ENCODE assay signal across 14 cellular contexts in genomic region chr16:67663877-67664222, GRCh38. TPM values are rescaled to one million over a fixed set of nuclear protein-coding genes. Genes with fewer than 3 reads are reported as not detected.
DNase-seq lines count a peak whose midpoint lies in the region; ATAC-seq and TF ChIP-seq lines count a peak whose summit lies in the region.
"Had no signal": no experiment of that assay in that cellular context is flagged by ENCODE, and none has a peak within 500 bp of the region (broad histone marks: within the 10 kb centered on the region; RNA-seq: fewer than 3 reads in every experiment).

No MANE protein-coding gene starts in this region.

- H3K9me3 ChIP-seq in BLaER1 (no peaks in the 10 kb centered on the region), T-helper 17 cell (ENCODE audit: control insufficient read depth, low read length, poor library complexity, severe bottlenecking) (no peaks in the 10 kb centered on the region), adrenal gland (replicated peaks in 1 of 3) (no peaks in the 10 kb centered on the region)
- H3K9me3 ChIP-seq: A549, gastroesophageal sphincter had no signal

- 73 to 95% (median 88%) methylated on average over 1 to 6 of the region's 6 CpGs for WGBS in adrenal gland, 4 donors

- H3K36me3 Mint-ChIP-seq in T-helper 17 cell (ENCODE audit: low read depth) (no peaks in the 10 kb centered on the region), immature natural killer cell (peaks cover 0 to 3% (median 0%) of the 10 kb centered on the region in 3 donors)

- H3K4me3 Mint-ChIP-seq in T-helper 17 cell (no peak overlapping the region), immature natural killer cell (peak overlapping the region in 1 of 5 donors; percentile 68)

- no peak overlapping the region for H3K27ac ChIP-seq in BLaER1
- H3K27ac ChIP-seq in adrenal gland, result peak overlapping the region in 1 of 5 donors; percentile 5
- H3K27ac ChIP-seq: A549, cardiac muscle cell, gastroesophageal sphincter had no signal

- no peaks in the 10 kb centered on the region for H3K27me3 ChIP-seq in BLaER1
- no peaks in the 10 kb centered on the region for H3K27me3 ChIP-seq in adrenal gland
- H3K27me3 ChIP-seq: gastroesophageal sphincter had no signal

- H3K4me2 ChIP-seq in BLaER1, result no peak overlapping the region
- H3K4me2 ChIP-seq: A549 had no signal

- H3K27me3 Mint-ChIP-seq in T-helper 17 cell (no peaks in the 10 kb centered on the region), immature natural killer cell (ENCODE audit: low read depth in 3 of 3) (peaks cover 6 to 11% (median 9%) of the 10 kb centered on the region in 3 donors)

- peaks cover 25% of the 10 kb centered on the region for H4K20me1 ChIP-seq in BLaER1

- H3K27ac Mint-ChIP-seq in T-helper 17 cell (peak overlapping the region; percentile 41), immature natural killer cell (peak overlapping the region in 5 of 6 donors; percentile 2 to 67 (median 27))

- no peak for TF ChIP-seq CTCF in adrenal gland (IDR thresholded peaks at IDR 0.05)

- no peaks in the 10 kb centered on the region for H3K9me3 Mint-ChIP-seq in immature natural killer cell

- peaks cover 68% of the 10 kb centered on the region for H3K4me1 ChIP-seq in BLaER1
- H3K4me1 ChIP-seq in adrenal gland (replicated peaks in 1 of 2), result peaks cover 19 to 38% of the 10 kb centered on the region in 2 donors

- intact Hi-C loops in adrenal gland (cut with DNase I), result loop anchor here (5.0 kb wide), 1 partner anchor 102 kb away; the partner anchor contains the start of gene CTCF (in 2 of the 2)

- H3K4me1 Mint-ChIP-seq in T-helper 17 cell (peaks cover 35% of the 10 kb centered on the region), immature natural killer cell (peaks cover 16 to 24% of the 10 kb centered on the region in 2 donors)

- H3K36me3 ChIP-seq in BLaER1 (peaks cover 22% of the 10 kb centered on the region), adrenal gland (replicated peaks in 1 of 2) (peaks cover 0 to 10% of the 10 kb centered on the region in 2 donors)
- H3K36me3 ChIP-seq: cardiac muscle cell had no signal

- TF ChIP-seq POLR2A in adrenal gland (IDR thresholded peaks at IDR 0.05), result no peak

- no peak for DNase-seq in T-helper 17 cell
- no peak for DNase-seq in immature natural killer cell
- no peak for DNase-seq in adrenal gland
- no peak for DNase-seq in HuH-7 (ENCODE audit: low spot score)
- DNase-seq in NCI-H226, result no peak
- DNase-seq: activated effector memory CD4-positive, alpha-beta T cell treated with Interleukin-2 at 50 U/mL for 16 hours; NCI-H2107; NCI-H524 treated with DMSO at 0.1 percent for 48 hours; stimulated activated CD4-positive, alpha-beta T cell treated with anti-CD3 and anti-CD28 coated beads, Interleukin-12 subunit alpha, Interleukin-12 subunit beta, amount 100 ng/mL, for 4 hours had no signal

- H3K9ac ChIP-seq in BLaER1, result 0 out of 2 replicates have a peak overlapping the region, but pooled peaks have one; percentile 8

- H3K4me3 ChIP-seq in BLaER1 (no peak overlapping the region), adrenal gland (no peak overlapping the region)
- H3K4me3 ChIP-seq: A549, cardiac muscle cell, gastroesophageal sphincter had no signal

- no peak for ATAC-seq in T-helper 17 cell
- ATAC-seq: gastroesophageal sphincter, left colon had no signal

RNA-seq across cellular contexts. Expression of gene ENKD1, which starts 2.7 kb away (rescaled TPM):
- total RNA-seq in T-helper 17 cell, result 1 to 10 TPM; 6.1 to 6.8 TPM
- polyA plus RNA-seq in immature natural killer cell, result 1 to 10 TPM in 1 of 3 donors, under 1 TPM in 2; 0.43 to 1.9 (median 0.48) TPM
- 10 to 100 TPM in 7 of 8 donors, 1 to 10 TPM in 1; 8.8 to 69.8 (median 17.8) TPM for total RNA-seq in adrenal gland
- 100 to 1,000 TPM in 1 of 3 donors, 10 to 100 TPM in 1, 1 to 10 TPM in 1; 3.0 to 113 (median 72.5) TPM for polyA plus RNA-seq in adrenal gland

RNA-seq across cellular contexts. Expression of gene C16orf86, which starts 2.8 kb away (rescaled TPM):
- total RNA-seq in T-helper 17 cell, result 1 to 10 TPM; 2.9 to 5.1 TPM
- polyA plus RNA-seq in immature natural killer cell, result 1 to 10 TPM; 2.7 to 6.2 (median 4.2) TPM
- total RNA-seq in adrenal gland, result 10 to 100 TPM in 4 of 8 donors, 1 to 10 TPM in 4; 4.4 to 17.9 (median 9.3) TPM
- 10 to 100 TPM in 1 of 3 donors, 1 to 10 TPM in 1, under 1 TPM in 1; 0.57 to 14.4 (median 8.2) TPM for polyA plus RNA-seq in adrenal gland

RNA-seq across cellular contexts. Expression of gene PARD6A, which starts 3.1 kb away (rescaled TPM):
- 1 to 10 TPM; 6.3 to 7.9 TPM for total RNA-seq in T-helper 17 cell
- polyA plus RNA-seq in immature natural killer cell, result 10 to 100 TPM; 10.2 to 17.9 (median 10.3) TPM
- total RNA-seq in adrenal gland, result 10 to 100 TPM in 4 of 8 donors, 1 to 10 TPM in 4; 7.3 to 49.1 (median 10.5) TPM
- 1 to 10 TPM; 1.5 to 9.3 (median 6.7) TPM for polyA plus RNA-seq in adrenal gland

RNA-seq across cellular contexts. Expression of gene ACD, which starts 3.8 kb away (rescaled TPM):
- total RNA-seq in T-helper 17 cell (10 to 100 TPM; 29.5 to 38.7 TPM), adrenal gland (10 to 100 TPM in 7 of 8 donors, 1 to 10 TPM in 1; 9.2 to 47.0 (median 20.7) TPM)
- polyA plus RNA-seq in immature natural killer cell (10 to 100 TPM; 31.0 to 51.2 (median 39.2) TPM), adrenal gland (10 to 100 TPM in 2 of 3 donors, 1 to 10 TPM in 1; 7.3 to 26.5 (median 24.3) TPM)

RNA-seq across cellular contexts. Expression of gene CARMIL2, which starts 18.9 kb away (rescaled TPM):
- total RNA-seq in T-helper 17 cell (100 to 1,000 TPM; 144 to 145 TPM), adrenal gland (1 to 10 TPM in 5 of 8 donors, under 1 TPM in 3; 0.24 to 2.5 (median 1.3) TPM)
- polyA plus RNA-seq in immature natural killer cell (1 to 10 TPM; 1.4 to 4.1 (median 3.4) TPM), adrenal gland (10 to 100 TPM in 1 of 3 donors, 1 to 10 TPM in 1, under 1 TPM in 1; 0.35 to 18.5 (median 4.1) TPM)
